In genomic region chr2:24853996-24854395, GRCh38 we compare ENCODE assay signal across 22 cellular contexts.
DNase-seq lines count a peak whose midpoint lies in the region; ATAC-seq and TF ChIP-seq lines count a peak whose summit lies in the region.
"Had no signal": no experiment of that assay in that cellular context is flagged by ENCODE, and none has a peak within 500 bp of the region (broad histone marks: within the 10 kb centered on the region; RNA-seq: fewer than 3 reads in every experiment).

No MANE protein-coding gene starts in this region.

- TF ChIP-seq CTCF in choroid plexus epithelial cell (conservative IDR thresholded peaks at IDR 0.05; ENCODE audit: low read depth, low read length): no peak
- TF ChIP-seq CTCF in lower lobe of right lung (IDR thresholded peaks at IDR 0.05): no peak
- no peak for TF ChIP-seq CTCF in gastrocnemius medialis (IDR thresholded peaks at IDR 0.05 in 4 of 5, conservative IDR thresholded peaks at IDR 0.05 in 1 of 5)

- H3K27me3 ChIP-seq in adipocyte (replicated peaks; ENCODE audit: control insufficient read depth, insufficient read depth, low read length) (no peaks in the 10 kb centered on the region), lower lobe of right lung (ENCODE audit: low read depth) (no peaks in the 10 kb centered on the region), gastrocnemius medialis (no peaks in the 10 kb centered on the region)

- no peak for TF ChIP-seq POLR2A in gastrocnemius medialis (IDR thresholded peaks at IDR 0.05)

- H3K4me3 ChIP-seq in adipocyte (ENCODE audit: low read length): no peak overlapping the region
- no peak overlapping the region for H3K4me3 ChIP-seq in choroid plexus epithelial cell (ENCODE audit: low read depth, low read length)
- no peak overlapping the region for H3K4me3 ChIP-seq in lower lobe of right lung
- H3K4me3 ChIP-seq in gastrocnemius medialis: no peak overlapping the region

- DNase-seq in adipocyte (ENCODE audit: low read depth): no peak
- peak; percentile 38 for DNase-seq in choroid plexus epithelial cell (ENCODE audit: low read depth)
- no peak for DNase-seq in lower lobe of right lung
- no peak for DNase-seq in gastrocnemius medialis
- DNase-seq in DMS79 (lab: John Stamatoyannopoulos, UW): no peak
- DNase-seq in activated naive CD4-positive, alpha-beta T cell treated with anti-CD3 and anti-CD28 coated beads, Interleukin-2, amount 50 U/mL, for 72 hours (ENCODE audit: low spot score in 2 of 2): no peak
- no peak for DNase-seq in COLO668 (lab: John Stamatoyannopoulos, UW; ENCODE audit: unreplicated experiment)
- DNase-seq: activated naive CD4-positive, alpha-beta T cell treated with Interleukin-2 at 50 U/mL for 16 hours; activated T-cell treated with anti-CD3 and anti-CD28 coated beads, Interleukin-2, amount 50 U/mL, for 24 hours; EL; HCEC 1CT; NCI-H1105; NCI-H1930; NCI-H2227 treated with DMSO at 0.1 percent for 48 hours; NCI-H69; nucleus accumbens; stimulated activated CD4-positive, alpha-beta T cell treated with anti-CD3 and anti-CD28 coated beads, Interleukin-12 subunit alpha, Interleukin-12 subunit beta, amount 100 ng/mL, for 4 hours; stimulated activated CD4-positive, alpha-beta T cell treated with anti-CD3 and anti-CD28 coated beads, Interleukin-4, amount 100 ng/mL, for 4 hours; stimulated activated naive CD4-positive, alpha-beta T cell treated with Interleukin-2 at 50 U/mL for 16 hours had no signal

- H3K4me1 ChIP-seq in adipocyte (ENCODE audit: control insufficient read depth, insufficient read depth, low read length) (peaks cover 44% of the 10 kb centered on the region), lower lobe of right lung (no peaks in the 10 kb centered on the region), gastrocnemius medialis (no peaks in the 10 kb centered on the region)

- ATAC-seq in lower lobe of right lung (no peak), gastrocnemius medialis (no peak), HG03175 (IDR thresholded peaks at IDR 0.05; ENCODE audit: unreplicated experiment) (no peak)
- no peak for ATAC-seq in activated naive CD4-positive, alpha-beta T cell treated with anti-CD3 and anti-CD28 coated beads, Interleukin-2, amount 50 U/mL, for 72 hours

- in situ Hi-C loops in gastrocnemius medialis (cut with MboI; ENCODE audit: low sequenced_read_pairs in 4 of 4): no loop called here

- intact Hi-C loops in lower lobe of right lung (cut with DNase I) (no loop called here), gastrocnemius medialis (cut with DNase I; ENCODE audit: low total_unique reads) (no loop called here)

- peak overlapping the region; percentile 82 for H3K9ac ChIP-seq in adipocyte (ENCODE audit: low read length)

- no peaks in the 10 kb centered on the region for H3K9me3 Mint-ChIP-seq in activated naive CD4-positive, alpha-beta T cell treated with anti-CD3 and anti-CD28 coated beads, Interleukin-2, amount 50 U/mL, for 72 hours
- H3K9me3 Mint-ChIP-seq: activated T-cell treated with anti-CD3 and anti-CD28 coated beads, Interleukin-2, amount 50 U/mL, for 24 hours; T-helper 1 cell treated with Interleukin-12 subunit alpha and Interleukin-12 subunit beta and Interleukin-4 antibody, amounts not matched to agents 30 μg/mL and 1 μg/mL, for 36 hours had no signal

- H3K27ac ChIP-seq in lower lobe of right lung (peak overlapping the region; percentile 8), gastrocnemius medialis (peak overlapping the region; percentile 65 to 72 (median 70))
- H3K27ac ChIP-seq: C4-2B had no signal

- no peaks in the 10 kb centered on the region for H3K9me3 ChIP-seq in adipocyte (ENCODE audit: control insufficient read depth, low read length)
- no peaks in the 10 kb centered on the region for H3K9me3 ChIP-seq in lower lobe of right lung
- H3K9me3 ChIP-seq in gastrocnemius medialis: no peaks in the 10 kb centered on the region

- no peaks in the 10 kb centered on the region for H3K36me3 ChIP-seq in adipocyte (ENCODE audit: control insufficient read depth, insufficient read depth, low read length, severe bottlenecking)
- no peaks in the 10 kb centered on the region for H3K36me3 ChIP-seq in lower lobe of right lung
- H3K36me3 ChIP-seq in gastrocnemius medialis: no peaks in the 10 kb centered on the region

- H3K36me3 Mint-ChIP-seq in activated naive CD4-positive, alpha-beta T cell treated with anti-CD3 and anti-CD28 coated beads, Interleukin-2, amount 50 U/mL, for 72 hours: peaks cover 4 to 27% of the 10 kb centered on the region in 2 donors

- H3K27ac Mint-ChIP-seq in activated naive CD4-positive, alpha-beta T cell treated with anti-CD3 and anti-CD28 coated beads, Interleukin-2, amount 50 U/mL, for 72 hours: no peak overlapping the region
- H3K27ac Mint-ChIP-seq: activated T-cell treated with anti-CD3 and anti-CD28 coated beads, Interleukin-2, amount 50 U/mL, for 24 hours; T-helper 1 cell treated with Interleukin-12 subunit alpha and Interleukin-12 subunit beta and Interleukin-4 antibody, amounts not matched to agents 30 μg/mL and 1 μg/mL, for 36 hours had no signal
